18 cellular contexts compared by ENCODE assay signal in the genomic region with DNA sequence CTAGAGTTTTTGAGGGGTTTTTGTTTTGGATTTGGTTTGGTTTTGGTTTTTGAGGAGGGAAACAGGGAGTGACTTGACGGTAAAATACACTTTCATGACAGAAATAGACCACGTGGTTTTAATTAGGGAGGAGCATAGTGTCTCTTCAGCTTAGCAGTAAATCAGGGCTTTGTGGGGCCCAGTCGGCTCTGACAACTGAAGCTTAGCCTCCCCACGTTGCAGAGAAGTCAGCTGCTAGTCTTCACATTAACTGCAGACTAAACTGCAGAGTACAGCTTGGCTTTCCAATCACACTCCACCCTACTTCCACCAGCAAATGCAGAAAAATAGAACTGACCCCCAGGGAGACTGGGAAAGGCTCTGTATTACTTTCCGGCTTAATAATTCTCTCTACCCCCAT.
A peak's percentile ranks its signal among the peaks of the same experiment; 100 is the strongest.
DNase-seq lines count a peak whose midpoint lies in the region; ATAC-seq and TF ChIP-seq lines count a peak whose summit lies in the region.
"Had no signal": no experiment of that assay in that cellular context is flagged by ENCODE, and none has a peak within 500 bp of the region (broad histone marks: within the 10 kb centered on the region; RNA-seq: fewer than 3 reads in every experiment).

No MANE protein-coding gene starts in this region.

- H2AK5ac ChIP-seq in neuronal stem cell (ENCODE audit: low read depth, low read length) = no peak overlapping the region

- H4K8ac ChIP-seq in neuronal stem cell (ENCODE audit: low read depth, low read length) = no peak overlapping the region

- no peak overlapping the region for H2BK15ac ChIP-seq in neuronal stem cell (ENCODE audit: low read length)

- no peak overlapping the region for H2BK5ac ChIP-seq in neuronal stem cell (ENCODE audit: low read length)

- H3K27me3 Mint-ChIP-seq in nephron progenitor cell (ENCODE audit: low read depth, poor library complexity) = peaks cover 5% of the 10 kb centered on the region

- H3K9me3 ChIP-seq in OCI-LY3 (ENCODE audit: insufficient read depth, low read length) (no peaks in the 10 kb centered on the region), neuronal stem cell (replicated peaks in 1 of 2; ENCODE audit: control insufficient read depth in 2 of 2, insufficient read depth in 1 of 2, low read depth in 1 of 2, low read length in 2 of 2) (no peaks in the 10 kb centered on the region)

- H3K4me2 ChIP-seq in OCI-LY3 (ENCODE audit: low read length) (0 out of 2 replicates have a peak overlapping the region, but pooled peaks have one; percentile 9), neuronal stem cell (ENCODE audit: insufficient read depth, low read length, poor library complexity, severe bottlenecking) (no peak overlapping the region)

- WGBS in neuronal stem cell (ENCODE audit: extremely low coverage in 2 of 2, insufficient read length in 2 of 2, insufficient replicate concordance in 1 of 2), 2 donors = no CpG with 5 or more reads among the region's 5 CpGs

- no peaks in the 10 kb centered on the region for H3K79me1 ChIP-seq in neuronal stem cell (ENCODE audit: low read depth, low read length)

- TF ChIP-seq CTCF in OCI-LY3 (IDR thresholded peaks at IDR 0.05; ENCODE audit: low read depth, low read length) = no peak
- TF ChIP-seq CTCF in nephron progenitor cell (IDR thresholded peaks at IDR 0.05) = no peak

- H3K27ac ChIP-seq in OCI-LY3 (ENCODE audit: low read length) = no peak overlapping the region
- H3K27ac ChIP-seq in neuronal stem cell (replicated peaks; ENCODE audit: low read length) = no peak overlapping the region

- DNase-seq in Ammon's horn (ENCODE audit: low spot score) = peak; percentile 14
- peak; percentile 45 for DNase-seq in fibroblast of peridontal ligament (ENCODE audit: extremely low read depth)
- peak; percentile 41 for DNase-seq in nephron progenitor cell
- no peak for DNase-seq in NCI-H2081 treated with DMSO at 0.1 percent for 48 hours (lab: John Stamatoyannopoulos, UW)
- DNase-seq in neuronal stem cell (ENCODE audit: low spot score) = no peak
- no peak for DNase-seq in NCI-H2196 treated with DMSO at 0.1 percent for 48 hours (lab: John Stamatoyannopoulos, UW; ENCODE audit: unreplicated experiment)
- DNase-seq: H9; KBM-7; NCI-H1436; NCI-H446 treated with DMSO at 0.1 percent for 48 hours; PC-3; stimulated activated naive CD4-positive, alpha-beta T cell; T-cell had no signal

- no peak overlapping the region for H4K91ac ChIP-seq in neuronal stem cell (ENCODE audit: low read depth, low read length, poor library complexity)

- H3K14ac ChIP-seq in neuronal stem cell (ENCODE audit: low read length) = no peak overlapping the region

- no peaks in the 10 kb centered on the region for H4K20me1 ChIP-seq in OCI-LY3 (ENCODE audit: insufficient read depth, low read length)

- H3K79me2 ChIP-seq in OCI-LY3 (ENCODE audit: low read length) = no peaks in the 10 kb centered on the region

- no peak for ATAC-seq in GM19351 (IDR thresholded peaks at IDR 0.05; ENCODE audit: unreplicated experiment)
- ATAC-seq: PC-3, T-cell had no signal

- H3K27ac Mint-ChIP-seq in nephron progenitor cell = peak overlapping the region; percentile 83
- H3K27ac Mint-ChIP-seq: activated naive CD8-positive, alpha-beta T cell; H9; T-cell had no signal

- H3K4ac ChIP-seq in neuronal stem cell (ENCODE audit: low read length) = no peak overlapping the region

- H3K4me1 ChIP-seq in OCI-LY3 (ENCODE audit: low read length) (no peaks in the 10 kb centered on the region), neuronal stem cell (ENCODE audit: control insufficient read depth in 2 of 2, insufficient read depth in 1 of 2, low read depth in 1 of 2, low read length in 2 of 2) (no peaks in the 10 kb centered on the region)

- peaks cover 76% of the 10 kb centered on the region for H3K4me1 Mint-ChIP-seq in nephron progenitor cell
- H3K4me1 Mint-ChIP-seq: central memory CD8-positive, alpha-beta T cell had no signal

- no peak overlapping the region for H3K23ac ChIP-seq in neuronal stem cell (ENCODE audit: low read depth, low read length, poor library complexity)

- no peak overlapping the region for H3K4me3 ChIP-seq in OCI-LY3 (ENCODE audit: low read length)
- H3K4me3 ChIP-seq in neuronal stem cell (ENCODE audit: low read length in 2 of 2) = no peak overlapping the region

- H2BK12ac ChIP-seq in neuronal stem cell (ENCODE audit: low read length) = no peak overlapping the region

- H3K36me3 ChIP-seq in OCI-LY3 (replicated peaks; ENCODE audit: low read depth, low read length) (no peaks in the 10 kb centered on the region), neuronal stem cell (replicated peaks in 1 of 2; ENCODE audit: control insufficient read depth in 2 of 2, insufficient read depth in 2 of 2, low read length in 2 of 2) (no peaks in the 10 kb centered on the region)

- H3K9ac ChIP-seq in OCI-LY3 (ENCODE audit: low read length) = no peak overlapping the region
- H3K9ac ChIP-seq in neuronal stem cell (ENCODE audit: low read depth, low read length, poor library complexity) = no peak overlapping the region

- H3K27me3 ChIP-seq in OCI-LY3 (ENCODE audit: low read depth, low read length) (no peaks in the 10 kb centered on the region), neuronal stem cell (ENCODE audit: control insufficient read depth in 3 of 3, insufficient read depth in 3 of 3, low read depth in 1 of 3, low read length in 3 of 3) (no peaks in the 10 kb centered on the region)

- no peak overlapping the region for H2AFZ ChIP-seq in OCI-LY3 (ENCODE audit: low read depth, low read length)
- no peak overlapping the region for H2AFZ ChIP-seq in neuronal stem cell (ENCODE audit: low read length)

- no peak overlapping the region for H3K18ac ChIP-seq in neuronal stem cell (ENCODE audit: low read length)

- no peaks in the 10 kb centered on the region for H3K36me3 Mint-ChIP-seq in nephron progenitor cell (ENCODE audit: low read depth)
- H3K36me3 Mint-ChIP-seq: activated naive CD8-positive, alpha-beta T cell; T-cell had no signal

- peak overlapping the region; percentile 52 for H3K4me3 Mint-ChIP-seq in nephron progenitor cell
- H3K4me3 Mint-ChIP-seq: activated naive CD8-positive, alpha-beta T cell; central memory CD8-positive, alpha-beta T cell; H9; neural crest cell; T-cell had no signal

- no peak overlapping the region for H2BK120ac ChIP-seq in neuronal stem cell (ENCODE audit: low read depth, low read length)

- H3K9me3 Mint-ChIP-seq in nephron progenitor cell = no peaks in the 10 kb centered on the region
- H3K9me3 Mint-ChIP-seq: central memory CD8-positive, alpha-beta T cell; H9; neural crest cell; T-cell had no signal

Comparison
In these comparisons a context has a peak if more than half of its experiments do, and no peak if none do; other contexts are left out.
1. DNase-seq: peak in Ammon's horn (single experiment), fibroblast of peridontal ligament (single experiment) and nephron progenitor cell (single experiment); none in NCI-H2081 treated with DMSO at 0.1 percent for 48 hours (single experiment), neuronal stem cell (single experiment) and NCI-H2196 treated with DMSO at 0.1 percent for 48 hours (single experiment).